In the genomic region with DNA sequence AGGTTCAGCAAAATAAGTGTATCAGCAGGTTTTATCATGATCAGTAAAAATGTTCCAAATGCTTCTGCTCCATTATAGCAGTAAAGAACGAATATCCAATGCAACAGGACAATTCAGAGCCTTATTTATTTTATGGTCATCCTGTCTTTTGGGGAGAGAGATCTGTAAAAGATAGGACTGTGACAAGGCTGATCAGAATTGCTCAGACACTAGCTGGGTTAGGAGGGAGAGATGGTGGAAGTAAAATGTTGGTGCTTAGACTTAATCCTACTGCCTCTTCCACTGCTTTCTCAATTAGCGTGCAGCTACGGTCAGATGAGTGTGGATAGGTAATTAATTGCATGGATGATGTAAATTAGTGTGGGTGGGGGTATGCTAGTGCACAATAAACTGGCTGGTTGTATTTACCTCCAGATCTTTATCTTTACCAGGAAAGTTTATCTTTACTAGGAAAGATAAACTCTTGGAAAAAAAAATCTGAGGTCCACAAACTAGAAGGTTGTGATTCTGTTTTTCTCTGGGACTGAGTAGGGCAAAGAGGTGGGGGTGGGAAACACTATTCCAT, we compare ENCODE assay signal across 11 cellular contexts. TPM values are rescaled to one million over a fixed set of nuclear protein-coding genes. Genes with fewer than 3 reads are reported as not detected.
A peak's percentile ranks its signal among the peaks of the same experiment; 100 is the strongest.
DNase-seq lines count a peak whose midpoint lies in the region; ATAC-seq, FAIRE-seq and TF ChIP-seq lines count a peak whose summit lies in the region.
"Had no signal": no experiment of that assay in that cellular context is flagged by ENCODE, and none has a peak within 500 bp of the region (broad histone marks: within the 10 kb centered on the region; RNA-seq: fewer than 3 reads in every experiment).

No MANE protein-coding gene starts in this region.

- peaks cover 15% of the 10 kb centered on the region; the same call in 1 of the 3 replicates for H3K4me1 ChIP-seq in A549
- H3K4me1 ChIP-seq in DND-41 (ENCODE audit: insufficient read depth, low read length): peaks cover 31% of the 10 kb centered on the region

- H3K36me3 ChIP-seq in DND-41 (ENCODE audit: insufficient read depth, low read length): no peaks in the 10 kb centered on the region

- no peaks in the 10 kb centered on the region for H3K27me3 ChIP-seq in DND-41 (ENCODE audit: insufficient read depth, low read length, poor library complexity)

- POLR2A ChIA-PET in A549 (lab: Yijun Ruan, JAX): no interaction called here

- H3K27ac ChIP-seq in A549 (no peak overlapping the region), DND-41 (ENCODE audit: low read length) (no peak overlapping the region), VCaP (peak overlapping the region; percentile 91)
- H3K27ac ChIP-seq: skin epidermis had no signal

- DNase-seq in A549 (ENCODE audit: low read depth in 1 of 2, low spot score in 1 of 2) (no peak), DND-41 (no peak), fibroblast of pulmonary artery (ENCODE audit: low read depth) (no peak), NCI-H146 (lab: John Stamatoyannopoulos, UW) (no peak), NCI-H2081 (lab: John Stamatoyannopoulos, UW) (no peak), germinal center (ENCODE audit: low spot score) (no peak)
- DNase-seq: Caco-2, NCI-H510A had no signal

- TF ChIP-seq CTCF in A549 (IDR thresholded peaks at IDR 0.05) (no peak), DND-41 (IDR thresholded peaks at IDR 0.05; ENCODE audit: borderline replicate concordance, extremely low read depth, low read length, poor library complexity, severe bottlenecking) (no peak), VCaP (conservative IDR thresholded peaks at IDR 0.05) (no peak), fibroblast of pulmonary artery (IDR thresholded peaks at IDR 0.05; ENCODE audit: low read length, missing control alignments) (no peak)

- peaks cover 24% of the 10 kb centered on the region for H3K79me2 ChIP-seq in DND-41 (ENCODE audit: insufficient read depth, low read length)

- CTCF ChIA-PET in A549 (lab: Yijun Ruan, JAX): interaction anchor here (1.0 to 1.8 kb wide), 3 partner anchors 9 to 85 kb away, joined by 3 to 7 read pairs (median 5); no protein-coding TSS in a partner anchor

- no peak overlapping the region for H2AFZ ChIP-seq in DND-41 (ENCODE audit: low read depth, low read length)

- H3K9ac ChIP-seq in DND-41 (ENCODE audit: low read depth, low read length): no peak overlapping the region

- 80% methylated on average over 3 of the region's 3 CpGs for WGBS in A549 (ENCODE audit: missing lambda C conversion rate)

- peaks cover 10% of the 10 kb centered on the region; the same call in 1 of the 2 replicates for H4K20me1 ChIP-seq in DND-41 (ENCODE audit: insufficient read depth, low read length)

- no peak for TF ChIP-seq RAD21 in A549 (conservative IDR thresholded peaks at IDR 0.05 in 1 of 2, IDR thresholded peaks at IDR 0.05 in 1 of 2)

- TF ChIP-seq POLR2A in A549 (IDR thresholded peaks at IDR 0.05; ENCODE audit: low read length): no peak

- TF ChIP-seq EP300 in A549 (IDR thresholded peaks at IDR 0.05): no peak

- H3K9me3 ChIP-seq in A549: no peaks in the 10 kb centered on the region
- H3K9me3 ChIP-seq in DND-41 (ENCODE audit: insufficient read depth, low read length, severe bottlenecking): no peaks in the 10 kb centered on the region
- H3K9me3 ChIP-seq: Caco-2 had no signal

- ATAC-seq in A549 (no peak), DND-41 (ENCODE audit: insufficient read depth, low read depth) (no peak), HG02938 (IDR thresholded peaks at IDR 0.05; ENCODE audit: unreplicated experiment) (no peak)

- H3K4me2 ChIP-seq in A549 (peak overlapping the region; percentile 87), DND-41 (ENCODE audit: insufficient read depth, low read length) (peak overlapping the region; percentile 78; the same call in 1 of the 2 replicates)

- no peak for FAIRE-seq in A549 (lab: Jason Lieb, UNC)

- H3K4me3 ChIP-seq in A549 (no peak overlapping the region), DND-41 (ENCODE audit: low read depth in 1 of 2, low read length in 2 of 2) (peak overlapping the region in 1 of 2 experiments; percentile 68; a peak in 1 of 4 replicates), fibroblast of pulmonary artery (replicated peaks; ENCODE audit: low read depth, low read length) (peak overlapping the region; percentile 79)
- H3K4me3 ChIP-seq: skin epidermis had no signal

TF ChIP-seq in A549, 52 proteins besides CTCF, POLR2A, EP300 and RAD21:
- TF ChIP-seq POLR2AphosphoS2 (conservative IDR thresholded peaks at IDR 0.05; ENCODE audit: low read length) (no peak), KDM1A (IDR thresholded peaks at IDR 0.05; ENCODE audit: low read depth) (no peak), CBX2 (IDR thresholded peaks at IDR 0.05; ENCODE audit: borderline replicate concordance, low read depth) (no peak), HOXB13 (CRISPR knock-in tag; IDR thresholded peaks at IDR 0.05; ENCODE audit: low read depth) (no peak), FOSL2 (IDR thresholded peaks at IDR 0.05) (no peak), FOSL2 (CRISPR knock-in tag; IDR thresholded peaks at IDR 0.05) (no peak), RCOR1 (IDR thresholded peaks at IDR 0.05; ENCODE audit: low read depth, low read length) (no peak), ZFP36 (IDR thresholded peaks at IDR 0.05; ENCODE audit: borderline replicate concordance, partially characterized antibody) (no peak), SMC3 (IDR thresholded peaks at IDR 0.05) (no peak), EHF (CRISPR knock-in tag; IDR thresholded peaks at IDR 0.05) (no peak)
- TF ChIP-seq, protein P1, sequence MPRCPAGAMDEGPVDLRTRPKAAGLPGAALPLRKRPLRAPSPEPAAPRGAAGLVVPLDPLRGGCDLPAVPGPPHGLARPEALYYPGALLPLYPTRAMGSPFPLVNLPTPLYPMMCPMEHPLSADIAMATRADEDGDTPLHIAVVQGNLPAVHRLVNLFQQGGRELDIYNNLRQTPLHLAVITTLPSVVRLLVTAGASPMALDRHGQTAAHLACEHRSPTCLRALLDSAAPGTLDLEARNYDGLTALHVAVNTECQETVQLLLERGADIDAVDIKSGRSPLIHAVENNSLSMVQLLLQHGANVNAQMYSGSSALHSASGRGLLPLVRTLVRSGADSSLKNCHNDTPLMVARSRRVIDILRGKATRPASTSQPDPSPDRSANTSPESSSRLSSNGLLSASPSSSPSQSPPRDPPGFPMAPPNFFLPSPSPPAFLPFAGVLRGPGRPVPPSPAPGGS (IDR thresholded peaks at IDR 0.05): no peak
- TF ChIP-seq, protein P2, sequence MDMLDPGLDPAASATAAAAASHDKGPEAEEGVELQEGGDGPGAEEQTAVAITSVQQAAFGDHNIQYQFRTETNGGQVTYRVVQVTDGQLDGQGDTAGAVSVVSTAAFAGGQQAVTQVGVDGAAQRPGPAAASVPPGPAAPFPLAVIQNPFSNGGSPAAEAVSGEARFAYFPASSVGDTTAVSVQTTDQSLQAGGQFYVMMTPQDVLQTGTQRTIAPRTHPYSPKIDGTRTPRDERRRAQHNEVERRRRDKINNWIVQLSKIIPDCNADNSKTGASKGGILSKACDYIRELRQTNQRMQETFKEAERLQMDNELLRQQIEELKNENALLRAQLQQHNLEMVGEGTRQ (IDR thresholded peaks at IDR 0.05): no peak
- TF ChIP-seq, protein P3, sequence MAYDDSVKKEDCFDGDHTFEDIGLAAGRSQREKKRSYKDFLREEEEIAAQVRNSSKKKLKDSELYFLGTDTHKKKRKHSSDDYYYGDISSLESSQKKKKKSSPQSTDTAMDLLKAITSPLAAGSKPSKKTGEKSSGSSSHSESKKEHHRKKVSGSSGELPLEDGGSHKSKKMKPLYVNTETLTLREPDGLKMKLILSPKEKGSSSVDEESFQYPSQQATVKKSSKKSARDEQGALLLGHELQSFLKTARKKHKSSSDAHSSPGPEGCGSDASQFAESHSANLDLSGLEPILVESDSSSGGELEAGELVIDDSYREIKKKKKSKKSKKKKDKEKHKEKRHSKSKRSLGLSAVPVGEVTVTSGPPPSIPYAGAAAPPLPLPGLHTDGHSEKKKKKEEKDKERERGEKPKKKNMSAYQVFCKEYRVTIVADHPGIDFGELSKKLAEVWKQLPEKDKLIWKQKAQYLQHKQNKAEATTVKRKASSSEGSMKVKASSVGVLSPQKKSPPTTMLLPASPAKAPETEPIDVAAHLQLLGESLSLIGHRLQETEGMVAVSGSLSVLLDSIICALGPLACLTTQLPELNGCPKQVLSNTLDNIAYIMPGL (CRISPR knock-in tag; IDR thresholded peaks at IDR 0.05; ENCODE audit: borderline replicate concordance): no peak
- TF ChIP-seq, protein P4, sequence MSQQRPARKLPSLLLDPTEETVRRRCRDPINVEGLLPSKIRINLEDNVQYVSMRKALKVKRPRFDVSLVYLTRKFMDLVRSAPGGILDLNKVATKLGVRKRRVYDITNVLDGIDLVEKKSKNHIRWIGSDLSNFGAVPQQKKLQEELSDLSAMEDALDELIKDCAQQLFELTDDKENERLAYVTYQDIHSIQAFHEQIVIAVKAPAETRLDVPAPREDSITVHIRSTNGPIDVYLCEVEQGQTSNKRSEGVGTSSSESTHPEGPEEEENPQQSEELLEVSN (IDR thresholded peaks at IDR 0.05; ENCODE audit: borderline replicate concordance, low read depth): no peak
TF ChIP-seq in A549: peak in this region for 0.

RNA-seq across cellular contexts. Expression of a gene that starts 2.2 kb away (rescaled TPM):
- polyA plus RNA-seq in A549 (2011; rRNA removed) (80.2 and 125 TPM in 2 replicates), A549 (2017; fragmentation: RNase III; extraction: RNeasy Plus Mini Kit Qiagen cat#74134 plus additional on column Dnase treatment) (173 to 182 TPM (median 180 TPM) in 3 replicates)
- polyA plus RNA-seq in A549 (2012; cell fraction: cytosol; rRNA removed): 61.5 and 79.0 TPM in 2 replicates
- polyA plus RNA-seq in A549 (2012; cell fraction: nucleus; rRNA removed): 25.2 and 32.8 TPM in 2 replicates
- 21.7 and 21.8 TPM in 2 replicates for polyA minus RNA-seq in A549 (2011; rRNA and poly(A)+ RNA removed)
